ENCODE assay signal across 15 cellular contexts in genomic region chr4:125639182-125639621, GRCh38.
A peak's percentile ranks its signal among the peaks of the same experiment; 100 is the strongest.
DNase-seq lines count a peak whose midpoint lies in the region; ATAC-seq and TF ChIP-seq lines count a peak whose summit lies in the region.
"Had no signal": no experiment of that assay in that cellular context is flagged by ENCODE, and none has a peak within 500 bp of the region (broad histone marks: within the 10 kb centered on the region; RNA-seq: fewer than 3 reads in every experiment).

No MANE protein-coding gene starts in this region.

- no peak for TF ChIP-seq POLR2A in IMR-90 (IDR thresholded peaks at IDR 0.05; ENCODE audit: low read depth, low read length)

- dilution Hi-C loops in IMR-90 (cut with HindIII; ENCODE audit: low sequenced_read_pairs, unreplicated experiment) = no loop called here

- H2AFZ ChIP-seq in IMR-90 (replicated peaks; ENCODE audit: low read length, poor library complexity) = peak overlapping the region; percentile 83

- no peak overlapping the region for H4K5ac ChIP-seq in IMR-90 (ENCODE audit: low read depth, low read length)

- H4K8ac ChIP-seq in IMR-90 (ENCODE audit: low read depth in 2 of 2, low read length in 2 of 2) = no peak overlapping the region

- H2BK15ac ChIP-seq in IMR-90 (ENCODE audit: low read depth, low read length) = no peak overlapping the region

- no peaks in the 10 kb centered on the region for H3K27me3 ChIP-seq in IMR-90 (ENCODE audit: control insufficient read depth, insufficient read depth, low read length)

- H3K79me1 ChIP-seq in IMR-90 (ENCODE audit: low read depth in 1 of 2, low read length in 2 of 2) = no peaks in the 10 kb centered on the region

- H3K18ac ChIP-seq in IMR-90 (ENCODE audit: low read depth, low read length) = no peak overlapping the region

- H4K20me1 ChIP-seq in IMR-90 (ENCODE audit: insufficient read depth, low read length) = no peaks in the 10 kb centered on the region

- no peak overlapping the region for H3K56ac ChIP-seq in IMR-90 (ENCODE audit: extremely low read depth, insufficient read depth, low read length)

- H3K9me1 ChIP-seq in IMR-90 (ENCODE audit: insufficient read depth, low read length) = no peaks in the 10 kb centered on the region

- TF ChIP-seq CTCF in IMR-90 (conservative IDR thresholded peaks at IDR 0.05; ENCODE audit: low read depth, low read length) = no peak

- H3K36me3 ChIP-seq in IMR-90 (ENCODE audit: control insufficient read depth, insufficient read depth, low read length) = no peaks in the 10 kb centered on the region

- H3K14ac ChIP-seq in IMR-90 (replicated peaks; ENCODE audit: low read depth, low read length) = no peak overlapping the region

- H2BK20ac ChIP-seq in IMR-90 (ENCODE audit: low read depth, low read length) = 0 out of 2 replicates have a peak overlapping the region, but pooled peaks have one; percentile 35

- no peak overlapping the region for H4K91ac ChIP-seq in IMR-90 (ENCODE audit: insufficient read depth, low read depth, low read length)

- peak overlapping the region; percentile 5 for H2AK9ac ChIP-seq in IMR-90 (replicated peaks; ENCODE audit: low read depth, low read length, poor library complexity)

- POLR2A ChIA-PET in IMR-90 (lab: Charles Lee; ENCODE audit: unreplicated experiment) = no interaction called here

- CTCF ChIA-PET in IMR-90 (lab: Yijun Ruan, JAX) = no interaction called here

- 53% methylated on average over 3 of the region's 6 CpGs; no CpG with 5 or more reads in 1 of the 2 experiments for WGBS in IMR-90 (ENCODE audit: extremely low coverage in 2 of 2, insufficient read length in 1 of 2), 2 experiments

- DNase-seq in IMR-90 (peak; percentile 1), ecto neural progenitor cell (ENCODE audit: low spot score) (peak; percentile 52), iPS-NIHi11 (ENCODE audit: low spot score) (peak; percentile 65), sciatic nerve (ENCODE audit: low spot score) (no peak), HPDE6-E6E7 (ENCODE audit: extremely low spot score) (no peak), NCI-H1105 treated with DMSO at 0.1 percent for 48 hours (lab: John Stamatoyannopoulos, UW) (no peak)
- DNase-seq: activated CD4-positive, alpha-beta T cell treated with anti-CD3 and anti-CD28 coated beads, Interleukin-2, amount 50 U/mL, for 4 hours; activated naive CD8-positive, alpha-beta T cell treated with anti-CD3 and anti-CD28 coated beads, Interleukin-2, amount 10 ng/mL, durations not matched to agents 7 days and 5 days; CD8-positive, alpha-beta memory T cell; NCI-H1092 treated with DMSO at 0.1 percent for 48 hours; NCI-H748 treated with DMSO at 0.1 percent for 48 hours; SW 1271 had no signal

- TF ChIP-seq RAD21 in IMR-90 (IDR thresholded peaks at IDR 0.05; ENCODE audit: low read length) = no peak

- H3K4me3 ChIP-seq in IMR-90 (ENCODE audit: insufficient read depth, low read depth, low read length) = no peak overlapping the region
- H3K4me3 ChIP-seq: lung had no signal

- H3K9me3 ChIP-seq in IMR-90 (ENCODE audit: control insufficient read depth, insufficient read depth, low read length) = no peaks in the 10 kb centered on the region

- 0 out of 2 replicates have a peak, but pooled peaks cover 2% of the 10 kb centered on the region for H3K4me1 ChIP-seq in IMR-90 (ENCODE audit: control insufficient read depth, insufficient read depth, low read length)

- H3K23ac ChIP-seq in IMR-90 (ENCODE audit: low read depth, low read length) = no peak overlapping the region

- H3K4ac ChIP-seq in IMR-90 (ENCODE audit: low read depth, low read length) = no peak overlapping the region

- ATAC-seq in IMR-90 (ENCODE audit: low read depth) (peak; percentile 53), sciatic nerve (peak; percentile 76), GM18867 (IDR thresholded peaks at IDR 0.05; ENCODE audit: unreplicated experiment) (no peak), HG03045 (IDR thresholded peaks at IDR 0.05; ENCODE audit: unreplicated experiment) (no peak)

- H3K27ac ChIP-seq in IMR-90 (ENCODE audit: insufficient read depth, low read length) = no peak overlapping the region

- H3K4me2 ChIP-seq in IMR-90 (ENCODE audit: low read depth, low read length) = 0 out of 2 replicates have a peak overlapping the region, but pooled peaks have one; percentile 16

- H2BK5ac ChIP-seq in IMR-90 (ENCODE audit: low read depth, low read length, poor library complexity, severe bottlenecking) = no peak overlapping the region

- no peak overlapping the region for H2AK5ac ChIP-seq in IMR-90 (ENCODE audit: low read depth, low read length)

- no peak overlapping the region for H2BK120ac ChIP-seq in IMR-90 (ENCODE audit: low read depth, low read length)

- intact Hi-C loops in IMR-90 (cut with micrococcal nuclease) = no loop called here
- intact Hi-C loops in sciatic nerve (cut with DNase I) = no loop called here

- no peak overlapping the region for H3K9ac ChIP-seq in IMR-90 (ENCODE audit: low read depth, low read length)

- no TSS peak for BruUV-seq in IMR-90 (replicated peaks; lab: Mats Ljungman, UMichigan)

- in situ Hi-C loops in IMR-90 (cut with MboI; ENCODE audit: low sequenced_read_pairs) = no loop called here

TF ChIP-seq in IMR-90, 13 proteins besides CTCF, POLR2A, EP300 and RAD21:
- no peak for TF ChIP-seq FOS (IDR thresholded peaks at IDR 0.05; ENCODE audit: low read depth, low read length)
- no peak for TF ChIP-seq SMC3 (IDR thresholded peaks at IDR 0.05; ENCODE audit: low read depth, low read length)
- no peak for TF ChIP-seq CEBPB (IDR thresholded peaks at IDR 0.05; ENCODE audit: low read depth, low read length)
- no peak for TF ChIP-seq ELK1 (IDR thresholded peaks at IDR 0.05; ENCODE audit: borderline replicate concordance, low read depth, low read length)
- no peak for TF ChIP-seq MXI1 (IDR thresholded peaks at IDR 0.05; ENCODE audit: borderline replicate concordance, low read depth, low read length)
- no peak for TF ChIP-seq MAFK (IDR thresholded peaks at IDR 0.05; ENCODE audit: low read depth, low read length)
- TF ChIP-seq NFE2L2 (IDR thresholded peaks at IDR 0.05; ENCODE audit: low read depth, low read length) = no peak
- TF ChIP-seq RFX5 (IDR thresholded peaks at IDR 0.05; ENCODE audit: low read depth, low read length) = no peak
- no peak for TF ChIP-seq MAZ (IDR thresholded peaks at IDR 0.05; ENCODE audit: borderline replicate concordance, low read depth, low read length)
- TF ChIP-seq BHLHE40 (IDR thresholded peaks at IDR 0.05; ENCODE audit: low read depth, low read length) = no peak
- TF ChIP-seq USF2 (IDR thresholded peaks at IDR 0.05; ENCODE audit: low read depth, low read length) = no peak
- TF ChIP-seq CHD1 (IDR thresholded peaks at IDR 0.05; ENCODE audit: low read depth, low read length) = no peak
- no peak for TF ChIP-seq RCOR1 (IDR thresholded peaks at IDR 0.05; ENCODE audit: insufficient replicate concordance, low read length)

Comparison
In these comparisons a context has a peak if more than half of its experiments do, and no peak if none do; other contexts are left out.
1. ATAC-seq: peak in IMR-90 (single experiment) and sciatic nerve (single experiment); none in GM18867 (single experiment) and HG03045 (single experiment).
2. DNase-seq: peak in IMR-90 (single experiment), ecto neural progenitor cell (single experiment) and iPS-NIHi11 (single experiment); none in sciatic nerve (single experiment), HPDE6-E6E7 (single experiment) and NCI-H1105 treated with DMSO at 0.1 percent for 48 hours (single experiment).